8 cellular contexts compared by ENCODE assay signal in genomic region chr7:128406147-128406985, GRCh38. TPM values are rescaled to one million over a fixed set of nuclear protein-coding genes. Genes with fewer than 3 reads are reported as not detected.
DNase-seq lines count a peak whose midpoint lies in the region; ATAC-seq and TF ChIP-seq lines count a peak whose summit lies in the region.

No MANE protein-coding gene starts in this region.

- H2AK5ac ChIP-seq in H9 (ENCODE audit: insufficient read length, low read length) = no peak overlapping the region
- no peak overlapping the region for H2AK5ac ChIP-seq in mesenchymal stem cell (ENCODE audit: low read length, severe bottlenecking)

- H3K27me3 ChIP-seq in H9 (ENCODE audit: insufficient read depth, low read length) (peaks cover 29% of the 10 kb centered on the region), ascending aorta (no peaks in the 10 kb centered on the region), mesenchymal stem cell (ENCODE audit: control insufficient read depth in 1 of 2, insufficient read depth in 1 of 2, low read length in 2 of 2) (peaks cover 0 to 5% of the 10 kb centered on the region in 2 experiments)

- H3T11ph ChIP-seq in H9 (ENCODE audit: low read length) = no peak overlapping the region

- H2BK12ac ChIP-seq in H9 (ENCODE audit: insufficient read length, low read depth, low read length) = no peak overlapping the region
- no peak overlapping the region for H2BK12ac ChIP-seq in mesenchymal stem cell (ENCODE audit: low read length in 2 of 2)

- peaks cover 19% of the 10 kb centered on the region for H3K23me2 ChIP-seq in H9 (ENCODE audit: insufficient read length, low read depth, low read length, poor library complexity, severe bottlenecking)

- H3K4me3 ChIP-seq in ascending aorta = peak overlapping the region; percentile 65 to 77
- H3K4me3 ChIP-seq in mesenchymal stem cell (ENCODE audit: insufficient read depth in 1 of 2, low read depth in 1 of 2, low read length in 2 of 2) = peak overlapping the region in 1 of 2 experiments; percentile 78

- no peak overlapping the region for H3K56ac ChIP-seq in H9 (ENCODE audit: insufficient read length, low read depth, low read length)

- H2BK120ac ChIP-seq in H9 (ENCODE audit: low read depth, low read length, poor library complexity, severe bottlenecking) (no peak overlapping the region), mesenchymal stem cell (ENCODE audit: low read depth, low read length) (no peak overlapping the region)

- 0 out of 2 replicates have a peak overlapping the region, but pooled peaks have one; percentile 67 for H3K27ac ChIP-seq in 22Rv1
- no peak overlapping the region for H3K27ac ChIP-seq in H9 (ENCODE audit: insufficient read length, low read depth, low read length)
- H3K27ac ChIP-seq in ascending aorta = peak overlapping the region; percentile 18 to 26
- H3K27ac ChIP-seq in mesenchymal stem cell (ENCODE audit: low read length, poor library complexity, severe bottlenecking) = no peak overlapping the region

- no peak overlapping the region for H3K4me2 ChIP-seq in H9 (ENCODE audit: insufficient read depth, insufficient read length, low read length)
- H3K4me2 ChIP-seq in mesenchymal stem cell (ENCODE audit: low read length, poor library complexity, severe bottlenecking) = peak overlapping the region; percentile 68

- H3K36me3 ChIP-seq in ascending aorta (peaks cover 0 to 1% of the 10 kb centered on the region in 2 donors), mesenchymal stem cell (ENCODE audit: control insufficient read depth in 1 of 2, insufficient read depth in 2 of 2, low read depth in 1 of 2, low read length in 2 of 2) (peaks cover 7 to 16% of the 10 kb centered on the region in 2 experiments)

- H3K4ac ChIP-seq in H9 (ENCODE audit: low read depth, low read length) (no peak overlapping the region), mesenchymal stem cell (ENCODE audit: low read depth in 1 of 2, low read length in 2 of 2) (no peak overlapping the region)

- peaks cover 4% of the 10 kb centered on the region for H4K20me1 ChIP-seq in H9 (ENCODE audit: control insufficient read depth, insufficient read depth, insufficient read length)

- TF ChIP-seq CTCF in 22Rv1 (IDR thresholded peaks at IDR 0.05) (no peak; the same call in 1 of the 2 replicates), H9 (conservative IDR thresholded peaks at IDR 0.05) (no peak), ascending aorta (IDR thresholded peaks at IDR 0.05) (no peak), GM20000 (IDR thresholded peaks at IDR 0.05; ENCODE audit: extremely low read depth, missing control alignments) (no peak)

- H2BK15ac ChIP-seq in H9 (ENCODE audit: low read depth, low read length) (no peak overlapping the region), mesenchymal stem cell (ENCODE audit: low read depth, poor library complexity, severe bottlenecking) (no peak overlapping the region)

- H3K4me1 ChIP-seq in H9 (ENCODE audit: insufficient read depth, low read length) (peaks cover 4% of the 10 kb centered on the region; the same call in 1 of the 2 replicates), ascending aorta (peaks cover 9 to 24% of the 10 kb centered on the region in 2 donors), mesenchymal stem cell (ENCODE audit: control insufficient read depth, insufficient read depth, low read depth, low read length) (peaks cover 32% of the 10 kb centered on the region)

- H3K27ac Mint-ChIP-seq in H9 = no peak overlapping the region

- peak overlapping the region; percentile 64 to 81 for H3K4me3 Mint-ChIP-seq in H9

- H3K9ac ChIP-seq in H9 (ENCODE audit: extremely low read depth, insufficient read length, low read length) (no peak overlapping the region), mesenchymal stem cell (ENCODE audit: low read length) (no peak overlapping the region)

- no peak overlapping the region for H4K5ac ChIP-seq in H9 (ENCODE audit: insufficient read length, low read depth, low read length)

- no peak overlapping the region for H2AFZ ChIP-seq in H9 (ENCODE audit: low read length)
- no peak overlapping the region for H2AFZ ChIP-seq in mesenchymal stem cell (ENCODE audit: low read depth, low read length)

- peaks cover 0 to 4% (median 2%) of the 10 kb centered on the region in 3 experiments; a peak in 2 of 7 replicates for H3K36me3 Mint-ChIP-seq in H9 (ENCODE audit: insufficient read depth in 1 of 3, low read depth in 3 of 3)

- H3K14ac ChIP-seq in H9 (ENCODE audit: insufficient read depth, low read length) = no peak overlapping the region
- no peak overlapping the region for H3K14ac ChIP-seq in mesenchymal stem cell (ENCODE audit: low read length in 2 of 2)

- H3K18ac ChIP-seq in H9 (ENCODE audit: insufficient read length, low read depth, low read length) = no peak overlapping the region
- H3K18ac ChIP-seq in mesenchymal stem cell (ENCODE audit: low read depth in 1 of 2, low read length in 2 of 2) = no peak overlapping the region

- H3K23ac ChIP-seq in H9 (ENCODE audit: insufficient read length, low read depth, low read length) (no peak overlapping the region), mesenchymal stem cell (ENCODE audit: low read length in 2 of 2) (no peak overlapping the region)

- H4K8ac ChIP-seq in H9 (replicated peaks; ENCODE audit: insufficient read length, low read depth, low read length) (no peak overlapping the region), mesenchymal stem cell (ENCODE audit: low read length) (no peak overlapping the region)

- H3K4me1 Mint-ChIP-seq in H9 = peaks cover 37 to 40% of the 10 kb centered on the region in 2 experiments

- H3K9me3 Mint-ChIP-seq in H9 = no peaks in the 10 kb centered on the region; a peak in 1 of 5 replicates

- H2BK20ac ChIP-seq in H9 (ENCODE audit: low read depth, low read length, poor library complexity, severe bottlenecking) = no peak overlapping the region

- ATAC-seq in left lobe of liver = no peak

- DNase-seq in H9 (peak; percentile 53), ascending aorta (ENCODE audit: low spot score in 2 of 2) (no peak), mesenchymal stem cell (no peak), kidney tubule cell (ENCODE audit: low spot score) (no peak), hippocampal formation (lab: John Stamatoyannopoulos, UW) (no peak), left lobe of liver (ENCODE audit: low spot score) (no peak), GM20000 (ENCODE audit: low spot score) (no peak)

- no CpG with 5 or more reads among the region's 29 CpGs for WGBS in H9 (ENCODE audit: extremely low coverage, insufficient read length, low lambda C conversion rate)
- WGBS in mesenchymal stem cell = 38% methylated on average over 16 of the region's 29 CpGs

- H3K79me1 ChIP-seq in H9 (ENCODE audit: insufficient read depth, low read depth, low read length, poor library complexity, severe bottlenecking) (no peaks in the 10 kb centered on the region), mesenchymal stem cell (replicated peaks; ENCODE audit: low read length, poor library complexity, severe bottlenecking) (peaks cover 5% of the 10 kb centered on the region)

- no peak overlapping the region for H4K91ac ChIP-seq in H9 (ENCODE audit: insufficient read length, low read depth, low read length)
- H4K91ac ChIP-seq in mesenchymal stem cell (ENCODE audit: low read length) = no peak overlapping the region

- no peaks in the 10 kb centered on the region for H3K9me3 ChIP-seq in H9 (ENCODE audit: control insufficient read depth, low read depth, low read length)
- H3K9me3 ChIP-seq in ascending aorta = no peaks in the 10 kb centered on the region
- no peaks in the 10 kb centered on the region for H3K9me3 ChIP-seq in mesenchymal stem cell (ENCODE audit: control insufficient read depth, low read length)

- intact Hi-C loops in ascending aorta (cut with DNase I) = no loop called here

- no peaks in the 10 kb centered on the region for H3K79me2 ChIP-seq in H9 (ENCODE audit: insufficient read depth, low read length)

- peaks cover 75% of the 10 kb centered on the region for H3K27me3 Mint-ChIP-seq in H9 (ENCODE audit: low read depth)

- H2BK5ac ChIP-seq in H9 (ENCODE audit: insufficient read length, low read length) (no peak overlapping the region), mesenchymal stem cell (ENCODE audit: low read depth, low read length, poor library complexity, severe bottlenecking) (no peak overlapping the region)

RNA-seq across cellular contexts. Expression of gene IMPDH1, which starts 3.4 kb away (rescaled TPM):
- total RNA-seq in H9 (2021) = 32.7 and 35.2 TPM in 2 replicates
- total RNA-seq in ascending aorta = 148 TPM
- polyA plus RNA-seq in mesenchymal stem cell (2013, experiment 1 of 2) = 51.2 TPM
- 51.6 TPM for polyA plus RNA-seq in mesenchymal stem cell (2013, experiment 2 of 2)
- 3.5 TPM for total RNA-seq in left lobe of liver

RNA-seq across cellular contexts. Expression of gene PRRT4, which starts 44.9 kb away (rescaled TPM):
- total RNA-seq in H9 (2021) = 0.15 and 0.24 TPM in 2 replicates
- total RNA-seq in ascending aorta = 7.6 TPM
- polyA plus RNA-seq in mesenchymal stem cell (2013, experiment 1 of 2) = 0.07 TPM
- 0.11 TPM for polyA plus RNA-seq in mesenchymal stem cell (2013, experiment 2 of 2)
- not detected for total RNA-seq in left lobe of liver

RNA-seq across cellular contexts. Expression of gene HILPDA, which starts 49.3 kb away (rescaled TPM):
- 23.1 and 23.3 TPM in 2 replicates for total RNA-seq in H9 (2021)
- 19.3 TPM for total RNA-seq in ascending aorta
- polyA plus RNA-seq in mesenchymal stem cell (2013, experiment 1 of 2) = 10.7 TPM
- 10.2 TPM for polyA plus RNA-seq in mesenchymal stem cell (2013, experiment 2 of 2)
- 3.8 TPM for total RNA-seq in left lobe of liver

Comparison
In these comparisons a context has a peak if more than half of its experiments do, and no peak if none do; other contexts are left out.
1. H3K27ac ChIP-seq: peak in 22Rv1 (single experiment) and ascending aorta (2 of 2); none in H9 (single experiment) and mesenchymal stem cell (single experiment).